Comparison of ENCODE assay signal across 26 cellular contexts in the genomic region with DNA sequence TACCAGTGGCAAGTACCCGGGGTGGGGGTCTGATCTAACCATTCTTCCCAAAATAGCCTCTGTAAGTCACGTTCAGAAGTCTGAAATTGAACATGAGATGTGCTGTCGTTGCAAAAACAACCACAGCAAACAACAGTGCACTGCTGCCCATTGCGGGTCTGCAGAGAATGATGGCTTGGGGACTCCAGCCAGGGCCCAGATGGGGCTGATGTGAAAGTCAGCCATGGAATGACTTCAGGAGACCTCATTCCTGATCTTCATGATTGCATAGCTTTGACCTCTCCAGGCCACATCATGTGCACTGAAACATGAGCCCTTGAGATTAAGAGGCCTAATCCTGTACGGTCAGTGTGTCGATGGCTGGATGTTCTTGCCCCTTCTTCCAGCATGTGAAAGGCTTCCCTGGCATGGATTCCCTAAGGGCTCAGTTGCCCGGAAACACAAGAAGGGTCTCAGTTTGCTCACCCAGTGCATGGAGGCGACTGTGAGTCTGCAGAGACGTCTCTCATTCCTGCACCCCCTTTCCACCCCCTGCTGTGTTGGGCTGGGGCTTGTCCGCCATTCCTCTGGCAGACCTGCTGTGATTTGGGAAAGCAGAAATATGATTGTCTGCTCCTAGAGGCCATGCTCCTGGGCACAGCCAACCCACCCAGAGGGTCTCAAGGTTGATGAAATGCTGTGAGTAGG.
"Had no signal": no experiment of that assay in that cellular context is flagged by ENCODE, and none has a peak within 500 bp of the region (broad histone marks: within the 10 kb centered on the region; RNA-seq: fewer than 3 reads in every experiment).

No MANE protein-coding gene starts in this region.

- H3K9me3 ChIP-seq: ascending aorta, esophagus muscularis mucosa, mucosa of descending colon, pancreas, SK-N-SH, stomach, upper lobe of left lung had no signal

- H3K4me3 Mint-ChIP-seq: activated CD4-positive, alpha-beta T cell treated with anti-CD3 and anti-CD28 coated beads for 36 hours; activated naive CD4-positive, alpha-beta T cell treated with anti-CD3 and anti-CD28 coated beads for 36 hours; activated T-helper 17 cell treated with anti-CD3 and anti-CD28 coated beads, Interleukin-2, amount 50 U/mL, for 72 hours; central memory CD8-positive, alpha-beta T cell; naive thymus-derived CD4-positive, alpha-beta T cell; neural progenitor cell; stimulated activated effector memory CD8-positive, alpha-beta T cell treated with anti-CD3 and anti-CD28 coated beads, Interleukin-12 subunit alpha, Interleukin-12 subunit beta, amount 100 ng/mL, for 72 hours; T-helper 2 cell treated with Interferon-gamma antibody and Interleukin-4, amounts not matched to agents 5 μg/mL and 100 μg/mL, for 36 hours; WTC11 had no signal

- DNase-seq: activated CD4-positive, alpha-beta T cell treated with anti-CD3 and anti-CD28 coated beads for 36 hours; activated CD4-positive, alpha-beta T cell treated with anti-CD3 and anti-CD28 coated beads, Interleukin-2, amount 50 U/mL, for 48 hours; activated naive CD4-positive, alpha-beta T cell treated with anti-CD3 and anti-CD28 coated beads for 36 hours; activated T-cell treated with anti-CD3 and anti-CD28 coated beads for 4 hours; effector CD4-positive, alpha-beta T cell; glutamatergic neuron; kidney glomerular epithelial cell; mesenchymal stem cell; naive thymus-derived CD4-positive, alpha-beta T cell; SK-N-SH; stimulated activated CD4-positive, alpha-beta T cell treated with anti-CD3 and anti-CD28 coated beads, Interleukin-15, amount 100 ng/mL, for 24 hours; stimulated activated CD4-positive, alpha-beta T cell treated with anti-CD3 and anti-CD28 coated beads, Interleukin-2, amount 100 ng/mL, for 48 hours; stomach; upper lobe of left lung had no signal

- H3K4me1 ChIP-seq: neural progenitor cell, pancreas had no signal

- H3K4me1 Mint-ChIP-seq: activated CD4-positive, alpha-beta T cell treated with anti-CD3 and anti-CD28 coated beads for 36 hours; activated T-helper 17 cell treated with anti-CD3 and anti-CD28 coated beads, Interleukin-2, amount 50 U/mL, for 72 hours; central memory CD8-positive, alpha-beta T cell; stimulated activated effector memory CD8-positive, alpha-beta T cell treated with anti-CD3 and anti-CD28 coated beads, Interleukin-12 subunit alpha, Interleukin-12 subunit beta, amount 100 ng/mL, for 72 hours; WTC11 had no signal

- H3K27ac ChIP-seq: ascending aorta, coronary artery, esophagus muscularis mucosa, neural progenitor cell, pancreas, skin epidermis, stomach, upper lobe of left lung had no signal

- H3K36me3 Mint-ChIP-seq: stimulated activated effector memory CD8-positive, alpha-beta T cell treated with anti-CD3 and anti-CD28 coated beads, Interleukin-12 subunit alpha, Interleukin-12 subunit beta, amount 100 ng/mL, for 72 hours; WTC11 had no signal

- H3K27me3 ChIP-seq: ascending aorta, esophagus muscularis mucosa, neural progenitor cell, pancreas, stomach, upper lobe of left lung had no signal

- H3K4me3 ChIP-seq: ascending aorta, coronary artery, esophagus muscularis mucosa, mucosa of descending colon, neural progenitor cell, pancreas, skin epidermis, stomach, upper lobe of left lung had no signal

- H3K27me3 Mint-ChIP-seq: activated CD4-positive, alpha-beta T cell treated with anti-CD3 and anti-CD28 coated beads for 36 hours had no signal

- ATAC-seq: activated CD4-positive, alpha-beta T cell treated with anti-CD3 and anti-CD28 coated beads for 36 hours; activated T-helper 17 cell treated with anti-CD3 and anti-CD28 coated beads, Interleukin-2, amount 50 U/mL, for 72 hours; mucosa of descending colon; naive thymus-derived CD4-positive, alpha-beta T cell; pancreas; stimulated activated effector memory CD8-positive, alpha-beta T cell treated with anti-CD3 and anti-CD28 coated beads, Interleukin-12 subunit alpha, Interleukin-12 subunit beta, amount 100 ng/mL, for 72 hours; WTC11 had no signal

- H3K9me3 Mint-ChIP-seq: activated naive CD4-positive, alpha-beta T cell treated with anti-CD3 and anti-CD28 coated beads for 36 hours; activated T-helper 17 cell treated with anti-CD3 and anti-CD28 coated beads, Interleukin-2, amount 50 U/mL, for 72 hours; central memory CD8-positive, alpha-beta T cell; naive thymus-derived CD4-positive, alpha-beta T cell; neural progenitor cell; stimulated activated effector memory CD8-positive, alpha-beta T cell treated with anti-CD3 and anti-CD28 coated beads, Interleukin-12 subunit alpha, Interleukin-12 subunit beta, amount 100 ng/mL, for 72 hours; T-helper 2 cell treated with Interferon-gamma antibody and Interleukin-4, amounts not matched to agents 5 μg/mL and 100 μg/mL, for 36 hours; WTC11 had no signal

- H3K36me3 ChIP-seq: neural progenitor cell, pancreas, upper lobe of left lung had no signal

- H3K27ac Mint-ChIP-seq: activated CD4-positive, alpha-beta T cell treated with anti-CD3 and anti-CD28 coated beads for 36 hours; activated naive CD4-positive, alpha-beta T cell treated with anti-CD3 and anti-CD28 coated beads for 36 hours; activated T-helper 17 cell treated with anti-CD3 and anti-CD28 coated beads, Interleukin-2, amount 50 U/mL, for 72 hours; neural progenitor cell; stimulated activated effector memory CD8-positive, alpha-beta T cell treated with anti-CD3 and anti-CD28 coated beads, Interleukin-12 subunit alpha, Interleukin-12 subunit beta, amount 100 ng/mL, for 72 hours; T-helper 2 cell treated with Interferon-gamma antibody and Interleukin-4, amounts not matched to agents 5 μg/mL and 100 μg/mL, for 36 hours; WTC11 had no signal
